Comparison of ENCODE assay signal across 1 cellular context in the genomic region with DNA sequence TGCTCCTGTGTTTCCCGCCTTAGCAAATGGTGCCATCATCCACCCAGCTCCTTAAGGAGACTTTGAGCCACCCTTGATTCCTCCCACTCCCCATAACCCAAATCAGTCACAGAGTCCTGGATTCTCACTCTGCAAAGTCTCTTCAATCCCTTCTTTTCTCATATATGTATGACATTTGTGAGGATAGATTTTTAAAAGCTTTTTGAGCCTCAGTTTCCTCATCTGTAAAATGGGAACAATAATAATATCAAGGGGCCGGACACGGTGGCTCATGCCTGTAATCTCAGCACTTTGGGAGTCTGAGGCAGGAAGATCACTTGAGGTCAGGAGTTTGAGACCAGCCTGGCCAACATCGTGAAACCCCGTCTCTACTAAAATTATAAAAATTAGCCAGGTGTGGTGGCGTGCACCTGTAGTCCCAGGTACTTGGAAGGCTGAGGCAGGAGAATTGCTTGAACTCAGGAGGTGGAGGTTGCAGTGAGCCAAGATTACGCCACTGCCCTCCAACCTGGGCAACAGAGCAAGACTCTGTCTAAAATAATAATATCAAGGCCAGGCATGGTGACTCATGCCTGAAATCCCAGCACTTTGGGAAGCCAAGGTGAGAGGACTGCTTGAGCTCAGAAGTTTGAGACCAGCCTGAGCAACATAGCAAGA. TPM values are rescaled to one million over a fixed set of nuclear protein-coding genes. Genes with fewer than 3 reads are reported as not detected.
"Had no signal": no experiment of that assay in that cellular context is flagged by ENCODE, and none has a peak within 500 bp of the region (broad histone marks: within the 10 kb centered on the region; RNA-seq: fewer than 3 reads in every experiment).

No MANE protein-coding gene starts in this region.

RNA-seq across cellular contexts. Expression of gene FGR, which starts 15.1 kb away (rescaled TPM):
- total RNA-seq: progenitor cell of endocrine pancreas had no signal
